Comparison of ENCODE assay signal across 16 cellular contexts in the genomic region with DNA sequence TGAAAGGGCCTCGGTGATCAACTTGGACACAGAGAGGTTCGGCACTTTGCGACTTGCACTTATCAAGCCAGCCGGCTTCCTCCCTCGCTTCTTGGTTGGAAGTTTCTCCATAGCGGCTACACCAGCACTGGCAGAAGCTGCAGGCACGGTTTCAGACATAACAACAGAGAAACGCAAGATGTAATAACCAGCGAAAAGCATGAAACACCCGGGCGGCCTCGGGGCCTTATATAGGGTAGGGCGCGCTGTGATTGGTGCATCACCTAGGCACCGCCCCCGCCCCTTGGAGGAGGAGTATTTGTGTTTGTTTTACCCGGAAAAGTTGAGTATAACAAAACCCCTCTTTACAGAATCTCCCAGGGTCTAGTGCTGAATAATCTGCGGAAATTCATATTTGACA. TPM values are rescaled to one million over a fixed set of nuclear protein-coding genes. Genes with fewer than 3 reads are reported as not detected.
DNase-seq lines count a peak whose midpoint lies in the region; ATAC-seq and TF ChIP-seq lines count a peak whose summit lies in the region.
"Had no signal": no experiment of that assay in that cellular context is flagged by ENCODE, and none has a peak within 500 bp of the region (broad histone marks: within the 10 kb centered on the region; RNA-seq: fewer than 3 reads in every experiment).

No MANE protein-coding gene starts in this region.

- peak overlapping the region; percentile 90 for H3K14ac ChIP-seq in neuronal stem cell (ENCODE audit: low read length)

- 0 out of 2 replicates have a peak, but pooled peaks cover 6% of the 10 kb centered on the region for H3K36me3 ChIP-seq in BLaER1
- H3K36me3 ChIP-seq in GM23338 (ENCODE audit: insufficient read depth) = no peaks in the 10 kb centered on the region
- no peaks in the 10 kb centered on the region for H3K36me3 ChIP-seq in Panc1 (ENCODE audit: control insufficient read depth, insufficient read depth, low read length)
- H3K36me3 ChIP-seq in neuronal stem cell (replicated peaks in 1 of 2; ENCODE audit: control insufficient read depth in 2 of 2, insufficient read depth in 2 of 2, low read length in 2 of 2) = no peaks in the 10 kb centered on the region
- H3K36me3 ChIP-seq in mesendoderm (ENCODE audit: control insufficient read depth, insufficient read depth, low read length) = no peaks in the 10 kb centered on the region
- no peaks in the 10 kb centered on the region for H3K36me3 ChIP-seq in prostate gland
- H3K36me3 ChIP-seq: BE2C had no signal

- POLR2A ChIA-PET in Panc1 (lab: Charles Lee) = no interaction called here

- no TSS peak for BruUV-seq in Panc1 (replicated peaks; lab: Mats Ljungman, UMichigan)

- H3K4me3 Mint-ChIP-seq in GM23338 = no peak overlapping the region; the same call in 2 of the 3 replicates
- H3K4me3 Mint-ChIP-seq: CD14-positive monocyte; CD4-positive, alpha-beta memory T cell had no signal

- CTCF ChIA-PET in Panc1 (lab: Charles Lee) = no interaction called here

- no peak overlapping the region for H3K56ac ChIP-seq in mesendoderm (ENCODE audit: low read length)

- H4K91ac ChIP-seq in neuronal stem cell (ENCODE audit: low read depth, low read length, poor library complexity) = no peak overlapping the region

- ATAC-seq in GM23338 = no peak
- no peak for ATAC-seq in Panc1
- ATAC-seq in HG03378 (IDR thresholded peaks at IDR 0.05; ENCODE audit: unreplicated experiment) = no peak
- ATAC-seq: GM12878 had no signal

- H4K8ac ChIP-seq in neuronal stem cell (ENCODE audit: low read depth, low read length) (no peak overlapping the region), mesendoderm (ENCODE audit: low read depth, low read length) (no peak overlapping the region)

- peaks cover 10% of the 10 kb centered on the region for H3K4me1 Mint-ChIP-seq in GM23338

- in situ Hi-C loops in Panc1 (cut with HindIII; ENCODE audit: low pct_unique_long_range_greater_than_20kb, low sequenced_read_pairs) = no loop called here

- no peak overlapping the region for H2BK5ac ChIP-seq in neuronal stem cell (ENCODE audit: low read length)
- no peak overlapping the region for H2BK5ac ChIP-seq in mesendoderm (ENCODE audit: low read length)

- H3K36me3 Mint-ChIP-seq in GM23338 (ENCODE audit: low read depth) = peaks cover 20% of the 10 kb centered on the region
- H3K36me3 Mint-ChIP-seq: CD14-positive monocyte had no signal

- no peaks in the 10 kb centered on the region; the same call in 1 of the 2 replicates for H3F3A ChIP-seq in GM23338 (replicated peaks; ENCODE audit: low read depth)

- H2AK5ac ChIP-seq in neuronal stem cell (ENCODE audit: low read depth, low read length) (peak overlapping the region; percentile 40), mesendoderm (ENCODE audit: low read length) (no peak overlapping the region)

- H2BK15ac ChIP-seq in neuronal stem cell (ENCODE audit: low read length) = peak overlapping the region; percentile 28
- H2BK15ac ChIP-seq in mesendoderm (replicated peaks; ENCODE audit: low read depth) = no peak overlapping the region

- H2BK12ac ChIP-seq in neuronal stem cell (ENCODE audit: low read length) = no peak overlapping the region

- H4K20me1 ChIP-seq in BLaER1 = no peaks in the 10 kb centered on the region
- H4K20me1 ChIP-seq in GM23338 (replicated peaks; ENCODE audit: insufficient read depth) = no peaks in the 10 kb centered on the region

- H3K4me2 ChIP-seq in BLaER1 = no peak overlapping the region
- H3K4me2 ChIP-seq in GM23338 = no peak overlapping the region
- H3K4me2 ChIP-seq in neuronal stem cell (ENCODE audit: insufficient read depth, low read length, poor library complexity, severe bottlenecking) = no peak overlapping the region
- H3K4me2 ChIP-seq in mesendoderm (ENCODE audit: low read length) = no peak overlapping the region

- H2AFZ ChIP-seq in GM23338 (no peak overlapping the region), neuronal stem cell (ENCODE audit: low read length) (no peak overlapping the region)
- H2AFZ ChIP-seq: GM23248 had no signal

- H3K4me1 ChIP-seq in BLaER1 (peaks cover 14% of the 10 kb centered on the region), GM23338 (ENCODE audit: insufficient read depth) (no peaks in the 10 kb centered on the region; the same call in 1 of the 2 replicates), Panc1 (ENCODE audit: control insufficient read depth, insufficient read depth, low read length) (peaks cover 10% of the 10 kb centered on the region), neuronal stem cell (ENCODE audit: control insufficient read depth in 2 of 2, insufficient read depth in 1 of 2, low read depth in 1 of 2, low read length in 2 of 2) (peaks cover 4 to 6% of the 10 kb centered on the region in 2 donors), mesendoderm (ENCODE audit: control insufficient read depth, low read depth, low read length) (no peaks in the 10 kb centered on the region), prostate gland (replicated peaks) (no peaks in the 10 kb centered on the region)

- no peak overlapping the region for H4K5ac ChIP-seq in mesendoderm (ENCODE audit: low read length)

- H3K27me3 ChIP-seq in BLaER1 = no peaks in the 10 kb centered on the region
- H3K27me3 ChIP-seq in GM23338 (ENCODE audit: insufficient read depth) = no peaks in the 10 kb centered on the region
- no peaks in the 10 kb centered on the region for H3K27me3 ChIP-seq in Panc1 (ENCODE audit: control insufficient read depth, insufficient read depth, low read length)
- H3K27me3 ChIP-seq in neuronal stem cell (ENCODE audit: control insufficient read depth in 3 of 3, insufficient read depth in 3 of 3, low read depth in 1 of 3, low read length in 3 of 3) = no peaks in the 10 kb centered on the region
- no peaks in the 10 kb centered on the region for H3K27me3 ChIP-seq in mesendoderm (ENCODE audit: insufficient read depth, low read length, poor library complexity)
- H3K27me3 ChIP-seq in prostate gland (replicated peaks; ENCODE audit: insufficient read depth) = no peaks in the 10 kb centered on the region
- H3K27me3 ChIP-seq: BE2C had no signal

- H3K4me3 ChIP-seq in BLaER1 (peak overlapping the region; percentile 5; the same call in 1 of the 2 replicates), GM23338 (no peak overlapping the region), Panc1 (ENCODE audit: low read depth in 2 of 2, low read length in 2 of 2) (no peak overlapping the region), neuronal stem cell (ENCODE audit: low read length in 2 of 2) (peak overlapping the region in 1 of 2 donors; percentile 45), mesendoderm (ENCODE audit: low read length) (no peak overlapping the region), prostate gland (no peak overlapping the region)
- H3K4me3 ChIP-seq: GM12878, GM23248 had no signal

- H3K9me3 ChIP-seq in BLaER1 = peaks cover 33% of the 10 kb centered on the region
- peaks cover 5% of the 10 kb centered on the region; the same call in 1 of the 2 replicates for H3K9me3 ChIP-seq in Panc1 (ENCODE audit: control insufficient read depth, insufficient read depth, low read depth, low read length)
- H3K9me3 ChIP-seq in neuronal stem cell (replicated peaks in 1 of 2; ENCODE audit: control insufficient read depth in 2 of 2, insufficient read depth in 1 of 2, low read depth in 1 of 2, low read length in 2 of 2) = peaks cover 5 to 14% of the 10 kb centered on the region in 2 donors
- H3K9me3 ChIP-seq in prostate gland = no peaks in the 10 kb centered on the region
- H3K9me3 ChIP-seq: BE2C had no signal

- no peak for TF ChIP-seq CTCF in GM23338 (conservative IDR thresholded peaks at IDR 0.05; ENCODE audit: low read depth in 2 of 2)
- TF ChIP-seq CTCF in Panc1 (IDR thresholded peaks at IDR 0.05) = no peak
- no peak for TF ChIP-seq CTCF in prostate gland (IDR thresholded peaks at IDR 0.05)

- H3K9me3 Mint-ChIP-seq in GM23338 = peaks cover 25% of the 10 kb centered on the region

- H3K27ac Mint-ChIP-seq in GM23338 = peak overlapping the region; percentile 70; the same call in 1 of the 2 replicates
- H3K27ac Mint-ChIP-seq: CD14-positive monocyte had no signal

- H3K4ac ChIP-seq in neuronal stem cell (ENCODE audit: low read length) = no peak overlapping the region
- no peak overlapping the region for H3K4ac ChIP-seq in mesendoderm (ENCODE audit: low read depth, low read length)

- no peak for TF ChIP-seq POLR2A in prostate gland (IDR thresholded peaks at IDR 0.05)

- H3K79me1 ChIP-seq in neuronal stem cell (ENCODE audit: low read depth, low read length) = no peaks in the 10 kb centered on the region
- no peaks in the 10 kb centered on the region for H3K79me1 ChIP-seq in mesendoderm (ENCODE audit: low read length)

- H3K27ac ChIP-seq in BLaER1 (no peak overlapping the region), GM23338 (ENCODE audit: low read depth) (no peak overlapping the region), Panc1 (ENCODE audit: low read length) (peak overlapping the region; percentile 18; the same call in 1 of the 2 replicates), neuronal stem cell (replicated peaks; ENCODE audit: low read length) (no peak overlapping the region), mesendoderm (ENCODE audit: low read depth, low read length) (no peak overlapping the region), prostate gland (no peak overlapping the region)
- H3K27ac ChIP-seq: GM23248 had no signal

- no peaks in the 10 kb centered on the region for H3K9me2 ChIP-seq in GM23338 (ENCODE audit: insufficient read depth)

- no peak overlapping the region for H3K9ac ChIP-seq in BLaER1
- H3K9ac ChIP-seq in neuronal stem cell (ENCODE audit: low read depth, low read length, poor library complexity) = no peak overlapping the region
- H3K9ac ChIP-seq in mesendoderm (ENCODE audit: low read length) = no peak overlapping the region
- H3K9ac ChIP-seq: GM23248 had no signal

- no CpG with 5 or more reads among the region's 18 CpGs for WGBS in neuronal stem cell (ENCODE audit: extremely low coverage in 2 of 2, insufficient read length in 2 of 2, insufficient replicate concordance in 1 of 2), 2 donors
- no CpG with 5 or more reads among the region's 18 CpGs for WGBS in mesendoderm (ENCODE audit: extremely low coverage, insufficient coverage, low lambda C conversion rate)
- 93% methylated on average over 18 of the region's 18 CpGs for WGBS in prostate gland

- H3K18ac ChIP-seq in neuronal stem cell (ENCODE audit: low read length) (peak overlapping the region; percentile 24), mesendoderm (ENCODE audit: low read length) (no peak overlapping the region)

- H3K79me2 ChIP-seq in GM23338 (replicated peaks; ENCODE audit: insufficient read depth) = no peaks in the 10 kb centered on the region
- H3K79me2 ChIP-seq in mesendoderm (ENCODE audit: control insufficient read depth, insufficient read depth, low read length) = no peaks in the 10 kb centered on the region

- H3K23ac ChIP-seq in neuronal stem cell (ENCODE audit: low read depth, low read length, poor library complexity) (no peak overlapping the region), mesendoderm (ENCODE audit: low read length) (no peak overlapping the region)

- intact Hi-C loops in Panc1 (cut with micrococcal nuclease; ENCODE audit: unreplicated experiment) (no loop called here), prostate gland (cut with DNase I) (loop anchor here (10.0 kb wide), 1 partner anchor 47 kb away; a partner anchor contains a TSS)

- H2BK120ac ChIP-seq in neuronal stem cell (ENCODE audit: low read depth, low read length) (peak overlapping the region; percentile 64), mesendoderm (ENCODE audit: low read depth, low read length) (no peak overlapping the region)

- H3K27me3 Mint-ChIP-seq in GM23338 (ENCODE audit: insufficient read depth, low read depth, poor library complexity) = peaks cover 18% of the 10 kb centered on the region

- no peak for DNase-seq in GM23338 (ENCODE audit: low spot score)
- no peak for DNase-seq in Panc1 (ENCODE audit: low read depth, low spot score)
- DNase-seq in neuronal stem cell (ENCODE audit: low spot score) = no peak
- DNase-seq in mesendoderm = no peak
- DNase-seq in prostate gland (ENCODE audit: low spot score) = no peak
- DNase-seq: ACHN; BE2C; CD4-positive, alpha-beta memory T cell; DMS79 treated with DMSO at 0.1 percent for 48 hours; EL; GM23248; H7 had no signal

RNA-seq across cellular contexts. Expression of gene HFE, which starts 20.7 kb away (rescaled TPM):
- 0.63 and 0.78 TPM in 2 replicates for total RNA-seq in GM23338 (2014; rRNA removed; shearing (Covaris generic))
- polyA plus RNA-seq in GM23338 (2016; fragmentation: Nextera tagmentation; extraction: Ambion mirVana) = 0.38 and 0.53 TPM in 2 replicates
- total RNA-seq in Panc1 (2021; ENCODE audit: unreplicated experiment) (12.1 TPM), prostate gland (10 to 100 TPM in 1 of 2 donors, 1 to 10 TPM in 1; 8.9 to 16.6 TPM)
- 17.7 TPM for polyA plus RNA-seq in Panc1 (2012; ENCODE audit: insufficient read length)
- polyA plus RNA-seq in neuronal stem cell (2013, experiment 1 of 2) = 0.54 TPM
- polyA plus RNA-seq in neuronal stem cell (2013, experiment 2 of 2) = 0.35 TPM
- 0.28 TPM for polyA plus RNA-seq in mesendoderm (2013, experiment 1 of 2)
- 0.41 TPM for polyA plus RNA-seq in mesendoderm (2013, experiment 2 of 2)
